ENCODE assay signal across 29 cellular contexts in the genomic region with DNA sequence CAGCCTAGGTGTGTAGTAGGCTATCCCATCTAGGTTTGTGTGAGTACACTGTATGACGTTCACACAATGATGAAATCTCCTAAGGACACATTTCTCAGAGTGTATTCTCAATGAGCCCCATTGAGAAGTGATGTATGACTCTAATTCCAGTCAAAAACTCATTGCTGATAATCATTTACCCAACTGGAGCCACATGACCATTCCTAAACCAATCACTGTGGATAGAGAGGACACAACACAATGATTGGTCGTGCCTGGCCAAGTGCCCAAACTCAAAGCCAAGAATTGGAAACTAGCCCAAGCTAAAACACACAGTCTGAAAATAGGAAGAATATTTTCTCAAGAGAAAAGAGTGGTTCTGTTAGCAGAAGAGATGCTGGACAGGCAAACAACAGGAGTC.
"Had no signal": no experiment of that assay in that cellular context is flagged by ENCODE, and none has a peak within 500 bp of the region (broad histone marks: within the 10 kb centered on the region; RNA-seq: fewer than 3 reads in every experiment).

No MANE protein-coding gene starts in this region.

- H3K4me3 ChIP-seq: body of pancreas, breast epithelium had no signal

- H3K27ac ChIP-seq: body of pancreas, brain microvascular endothelial cell, breast epithelium, VCaP had no signal

- H3K9me3 ChIP-seq: body of pancreas, breast epithelium had no signal

- H3K27me3 ChIP-seq: body of pancreas, brain microvascular endothelial cell, breast epithelium had no signal

- H3K36me3 ChIP-seq: brain microvascular endothelial cell, breast epithelium had no signal

- DNase-seq: activated B cell treated with CpG ODN at 0.5 μM for 24 hours; activated CD4-positive, alpha-beta memory T cell treated with anti-CD3 and anti-CD28 coated beads for 36 hours; activated CD4-positive, alpha-beta T cell treated with anti-CD3 and anti-CD28 coated beads for 4 hours; activated CD4-positive, alpha-beta T cell treated with anti-CD3 and anti-CD28 coated beads, Interleukin-2, amount 10 ng/mL, durations not matched to agents 24 days and 14 days; activated CD4-positive, alpha-beta T cell treated with anti-CD3 and anti-CD28 coated beads, Interleukin-2, amount 50 U/mL, for 1 hour; activated CD4-positive, alpha-beta T cell treated with anti-CD3 and anti-CD28 coated beads, Interleukin-2, amount 50 U/mL, for 4 hours; activated CD4-positive, CD25-positive, alpha-beta regulatory T cell treated with anti-CD3 and anti-CD28 coated beads, Interleukin-2, amount 50 U/mL, for 72 hours; activated CD8-positive, alpha-beta memory T cell treated with anti-CD3 and anti-CD28 coated beads, Interleukin-2, amount 50 U/mL, for 4 hours; activated CD8-positive, alpha-beta T cell treated with anti-CD3 and anti-CD28 coated beads for 36 hours; activated gamma-delta T cell; activated naive CD4-positive, alpha-beta T cell treated with anti-CD3 and anti-CD28 coated beads, Interleukin-2, amount 10 ng/mL, durations not matched to agents 7 days and 5 days; activated naive CD4-positive, alpha-beta T cell treated with Interleukin-2 at 50 U/mL for 16 hours; activated naive CD8-positive, alpha-beta T cell treated with anti-CD3 and anti-CD28 coated beads, Interleukin-2, amount 10 ng/mL, durations not matched to agents 7 days and 5 days; activated naive CD8-positive, alpha-beta T cell treated with anti-CD3 and anti-CD28 coated beads, Interleukin-2, amount 50 U/mL, for 24 hours; activated T-cell treated with anti-CD3 and anti-CD28 coated beads for 4 hours; activated T-cell treated with anti-CD3 and anti-CD28 coated beads, Interleukin-2, amount 50 U/mL, for 1 hour; activated T-cell treated with anti-CD3 and anti-CD28 coated beads, Interleukin-2, amount 50 U/mL, for 4 hours; activated T-cell treated with anti-CD3 and anti-CD28 coated beads, Interleukin-2, amount 50 U/mL, for 72 hours; amniotic stem cell; aorta; brain microvascular endothelial cell; central memory CD4-positive, alpha-beta T cell; T-helper 1 cell; T-helper 2 cell; T-helper 9 cell had no signal

- H3K4me1 ChIP-seq: body of pancreas, breast epithelium had no signal

- ATAC-seq: activated CD8-positive, alpha-beta T cell treated with anti-CD3 and anti-CD28 coated beads for 36 hours; activated naive CD8-positive, alpha-beta T cell treated with anti-CD3 and anti-CD28 coated beads, Interleukin-2, amount 50 U/mL, for 24 hours; activated T-cell treated with anti-CD3 and anti-CD28 coated beads, Interleukin-2, amount 50 U/mL, for 4 hours; activated T-cell treated with anti-CD3 and anti-CD28 coated beads, Interleukin-2, amount 50 U/mL, for 72 hours; activated T-helper 17 cell treated with anti-CD3 and anti-CD28 coated beads, Interleukin-2, amount 50 U/mL, for 72 hours; body of pancreas had no signal
